ENCODE assay signal across 16 cellular contexts in genomic region chr11:64774144-64774543, GRCh38. TPM values are rescaled to one million over a fixed set of nuclear protein-coding genes. Genes with fewer than 3 reads are reported as not detected.
DNase-seq lines count a peak whose midpoint lies in the region; ATAC-seq and TF ChIP-seq lines count a peak whose summit lies in the region.
"Had no signal": no experiment of that assay in that cellular context is flagged by ENCODE, and none has a peak within 500 bp of the region (broad histone marks: within the 10 kb centered on the region; RNA-seq: fewer than 3 reads in every experiment).

No MANE protein-coding gene starts in this region.

- H3K9me3 Mint-ChIP-seq in activated T-cell treated with anti-CD3 and anti-CD28 coated beads, Interleukin-2, amount 50 U/mL, for 4 hours, result no peaks in the 10 kb centered on the region
- peaks cover 0 to 4% (median 0%) of the 10 kb centered on the region in 5 experiments for H3K9me3 Mint-ChIP-seq in brain
- H3K9me3 Mint-ChIP-seq: HFFc6 had no signal

- peaks cover 72% of the 10 kb centered on the region for H3K4me1 Mint-ChIP-seq in activated T-cell treated with anti-CD3 and anti-CD28 coated beads, Interleukin-2, amount 50 U/mL, for 4 hours (ENCODE audit: low read depth)
- peaks cover 71% of the 10 kb centered on the region for H3K4me1 Mint-ChIP-seq in brain

- no peaks in the 10 kb centered on the region for H3K27me3 ChIP-seq in BE2C
- H3K27me3 ChIP-seq: cardiac muscle cell had no signal

- no peak for TF ChIP-seq POLR2A in NB4 (IDR thresholded peaks at IDR 0.05; ENCODE audit: extremely low read depth, insufficient read length)

- H3K4me3 ChIP-seq in NB4 (ENCODE audit: low read depth, low read length) (peak overlapping the region; percentile 27), BE2C (ENCODE audit: low read depth, low read length) (no peak overlapping the region)
- H3K4me3 ChIP-seq: cardiac muscle cell had no signal

- no peak for TF ChIP-seq CTCF in NB4 (IDR thresholded peaks at IDR 0.05; ENCODE audit: low read depth, low read length)
- TF ChIP-seq CTCF in brain (conservative IDR thresholded peaks at IDR 0.05), result no peak
- no peak for TF ChIP-seq CTCF in BE2C (IDR thresholded peaks at IDR 0.05; ENCODE audit: low read depth, low read length)

- H3K27ac Mint-ChIP-seq in brain, result peak overlapping the region in 1 of 5 experiments; percentile 24
- H3K27ac Mint-ChIP-seq: HFFc6 had no signal

- peaks cover 73% of the 10 kb centered on the region for H3K36me3 Mint-ChIP-seq in activated T-cell treated with anti-CD3 and anti-CD28 coated beads, Interleukin-2, amount 50 U/mL, for 4 hours (ENCODE audit: insufficient read depth)
- H3K36me3 Mint-ChIP-seq in brain, result peaks cover 84% of the 10 kb centered on the region

- no peak for ATAC-seq in activated T-cell treated with anti-CD3 and anti-CD28 coated beads, Interleukin-2, amount 50 U/mL, for 4 hours
- no peak for ATAC-seq in sciatic nerve
- no peak for ATAC-seq in GM19395 (IDR thresholded peaks at IDR 0.05; ENCODE audit: unreplicated experiment)
- ATAC-seq in HG03139 (IDR thresholded peaks at IDR 0.05; ENCODE audit: unreplicated experiment), result no peak

- H3K4me1 ChIP-seq in BE2C, result no peaks in the 10 kb centered on the region; the same call in 1 of the 2 replicates

- DNase-seq in activated T-cell treated with anti-CD3 and anti-CD28 coated beads, Interleukin-2, amount 50 U/mL, for 4 hours, result no peak
- DNase-seq in activated T-cell treated with anti-CD3 and anti-CD28 coated beads, Interleukin-2, amount 50 U/mL, for 1 hour, result no peak
- no peak for DNase-seq in NB4 (ENCODE audit: low read depth)
- peak; percentile 14 for DNase-seq in sciatic nerve (ENCODE audit: low spot score)
- DNase-seq in BE2C, result no peak
- DNase-seq: Caco-2; HFFc6; islet precursor cell; mammary epithelial cell; NCI-H1694 treated with DMSO at 0.1 percent for 48 hours; NK-92 treated with Interleukin-12 subunit alpha and Interleukin-12 subunit beta, amount 100 ng/mL, for 24 hours had no signal

- H3K36me3 ChIP-seq in BE2C, result peaks cover 84% of the 10 kb centered on the region

- H3K4me3 Mint-ChIP-seq in activated T-cell treated with anti-CD3 and anti-CD28 coated beads, Interleukin-2, amount 50 U/mL, for 4 hours, result peak overlapping the region; percentile 96
- peak overlapping the region; percentile 19 to 91 (median 35) for H3K4me3 Mint-ChIP-seq in brain
- H3K4me3 Mint-ChIP-seq: HFFc6 had no signal

- H3K27me3 Mint-ChIP-seq in activated T-cell treated with anti-CD3 and anti-CD28 coated beads, Interleukin-2, amount 50 U/mL, for 4 hours (ENCODE audit: low read depth), result no peaks in the 10 kb centered on the region
- peaks cover 8% of the 10 kb centered on the region for H3K27me3 Mint-ChIP-seq in brain

- H3K9me3 ChIP-seq in BE2C, result no peaks in the 10 kb centered on the region
- H3K9me3 ChIP-seq: Caco-2 had no signal

- intact Hi-C loops in sciatic nerve (cut with DNase I), result no loop called here

RNA-seq across cellular contexts. Expression of gene SF1, which starts 4.2 kb away (rescaled TPM):
- total RNA-seq in activated T-cell treated with anti-CD3 and anti-CD28 coated beads, Interleukin-2, amount 50 U/mL, for 4 hours, result 100 to 1,000 TPM; 549 to 586 (median 553) TPM
- polyA plus RNA-seq in brain (ENCODE audit: insufficient read depth, low read depth, low replicate concordance), result 233 TPM
- 366 TPM for total RNA-seq in sciatic nerve
- 276 TPM for polyA plus RNA-seq in BE2C (2012; ENCODE audit: insufficient read depth, insufficient read length, low read depth)

RNA-seq across cellular contexts. Expression of gene PYGM, which starts 14.4 kb away (rescaled TPM):
- total RNA-seq in activated T-cell treated with anti-CD3 and anti-CD28 coated beads, Interleukin-2, amount 50 U/mL, for 4 hours, result 1 to 10 TPM; 1.7 to 2.7 (median 2.1) TPM
- polyA plus RNA-seq in brain (ENCODE audit: insufficient read depth, low read depth, low replicate concordance), result 13.4 TPM
- 8.1 TPM for total RNA-seq in sciatic nerve
- 3.9 TPM for polyA plus RNA-seq in BE2C (2012; ENCODE audit: insufficient read depth, insufficient read length, low read depth)

RNA-seq across cellular contexts. Expression of gene MAP4K2, which starts 28.9 kb away (rescaled TPM):
- 10 to 100 TPM; 42.2 to 51.5 (median 43.7) TPM for total RNA-seq in activated T-cell treated with anti-CD3 and anti-CD28 coated beads, Interleukin-2, amount 50 U/mL, for 4 hours
- 18.6 TPM for polyA plus RNA-seq in brain (ENCODE audit: insufficient read depth, low read depth, low replicate concordance)
- total RNA-seq in sciatic nerve, result 18.0 TPM
- 12.6 TPM for polyA plus RNA-seq in BE2C (2012; ENCODE audit: insufficient read depth, insufficient read length, low read depth)

RNA-seq across cellular contexts. Expression of gene RASGRP2, which starts 30.2 kb away (rescaled TPM):
- total RNA-seq in activated T-cell treated with anti-CD3 and anti-CD28 coated beads, Interleukin-2, amount 50 U/mL, for 4 hours, result 1 to 10 TPM; 2.6 to 3.7 (median 2.9) TPM
- polyA plus RNA-seq in brain (ENCODE audit: insufficient read depth, low read depth, low replicate concordance), result 5.9 TPM
- total RNA-seq in sciatic nerve, result 39.7 TPM
- polyA plus RNA-seq in BE2C (2012; ENCODE audit: insufficient read depth, insufficient read length, low read depth), result 5.8 TPM
- total RNA-seq: MCF 10A had no signal
- polyA plus RNA-seq: mammary epithelial cell had no signal

RNA-seq across cellular contexts. Expression of gene MEN1, which starts 36.2 kb away (rescaled TPM):
- 10 to 100 TPM; 50.7 to 61.2 (median 53.6) TPM for total RNA-seq in activated T-cell treated with anti-CD3 and anti-CD28 coated beads, Interleukin-2, amount 50 U/mL, for 4 hours
- 59.7 TPM for polyA plus RNA-seq in brain (ENCODE audit: insufficient read depth, low read depth, low replicate concordance)
- total RNA-seq in sciatic nerve, result 17.7 TPM
- polyA plus RNA-seq in BE2C (2012; ENCODE audit: insufficient read depth, insufficient read length, low read depth), result 45.7 TPM
